In the genomic region with DNA sequence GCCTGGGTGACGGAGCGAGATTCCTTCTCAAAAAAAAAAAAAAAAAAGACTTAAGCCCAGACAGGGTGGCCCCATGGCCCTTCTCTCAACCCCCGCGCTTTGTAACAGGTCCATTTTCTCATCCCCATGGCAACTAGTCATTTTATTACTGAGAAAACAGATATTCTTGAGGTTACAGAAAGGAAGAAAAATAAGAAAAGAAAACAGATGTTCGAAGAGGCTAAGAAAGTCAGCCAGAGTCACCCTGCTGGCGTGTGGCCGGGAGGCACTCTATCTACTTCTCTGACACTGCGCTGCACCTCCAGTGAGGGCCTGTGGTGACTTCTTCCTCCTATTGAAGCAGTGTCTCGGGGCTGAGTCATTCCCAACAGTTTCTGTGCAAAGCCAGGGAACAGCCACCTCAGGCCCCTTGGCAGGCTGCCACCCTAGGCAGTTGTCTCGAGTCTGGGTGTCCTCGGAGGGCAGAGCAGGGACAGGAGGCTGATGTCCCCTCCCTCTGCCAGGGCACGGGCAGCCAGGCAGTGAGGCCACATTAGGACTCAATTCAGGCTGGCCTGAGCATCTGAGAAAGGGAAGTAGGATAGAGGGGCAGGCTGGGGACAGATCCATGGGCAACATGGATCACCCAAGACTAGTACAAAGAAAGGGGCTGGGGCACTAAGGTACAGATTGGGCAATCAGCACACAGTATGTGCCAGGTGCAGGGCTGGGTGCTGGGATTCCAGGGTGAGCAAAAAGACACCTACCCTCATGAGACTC, we compare ENCODE assay signal across 7 cellular contexts. TPM values are rescaled to one million over a fixed set of nuclear protein-coding genes. Genes with fewer than 3 reads are reported as not detected.
DNase-seq lines count a peak whose midpoint lies in the region; ATAC-seq, FAIRE-seq and TF ChIP-seq lines count a peak whose summit lies in the region.

No MANE protein-coding gene starts in this region.

- no peak overlapping the region for H3K14ac ChIP-seq in H1 (ENCODE audit: insufficient read length)

- H3K23ac ChIP-seq in H1 (ENCODE audit: insufficient read length), result no peak overlapping the region

- no peak overlapping the region for H2BK20ac ChIP-seq in H1 (ENCODE audit: low read length)

- H2AFZ ChIP-seq in H1 (ENCODE audit: low read length) (peak overlapping the region; percentile 34; the same call in 1 of the 2 replicates), Karpas-422 (ENCODE audit: low read length) (no peak overlapping the region)

- peaks cover 9% of the 10 kb centered on the region for H3K27me3 Mint-ChIP-seq in type B pancreatic cell

- H3K18ac ChIP-seq in H1 (ENCODE audit: extremely low read depth, low read length), result no peak overlapping the region

- TF ChIP-seq CTCF in HL-60 (IDR thresholded peaks at IDR 0.05; ENCODE audit: insufficient read depth, low read length) (no peak), H1 (IDR thresholded peaks at IDR 0.05; ENCODE audit: control extremely low read depth in 1 of 3, insufficient read depth in 1 of 3, low read depth in 1 of 3, low read length in 3 of 3) (no peak), mucosa of descending colon (IDR thresholded peaks at IDR 0.05) (no peak), type B pancreatic cell (conservative IDR thresholded peaks at IDR 0.05) (no peak)

- H2BK12ac ChIP-seq in H1 (ENCODE audit: low read depth, low read length), result peak overlapping the region; percentile 60; the same call in 1 of the 2 replicates

- no peak for FAIRE-seq in H1 (lab: Jason Lieb, UNC)

- peak overlapping the region; percentile 78 for H3K27ac Mint-ChIP-seq in type B pancreatic cell

- H3K27ac ChIP-seq in HL-60 (replicated peaks) (peak overlapping the region; percentile 89), SJSA1 (peak overlapping the region; percentile 3), H1 (ENCODE audit: low read depth, low read length) (no peak overlapping the region), Karpas-422 (ENCODE audit: low read length) (no peak overlapping the region)

- 0 out of 2 replicates have a peak overlapping the region, but pooled peaks have one; percentile 6 for H4K8ac ChIP-seq in H1 (ENCODE audit: extremely low read depth, insufficient read depth, low read length)

- no peak for TF ChIP-seq EP300 in H1 (IDR thresholded peaks at IDR 0.05; ENCODE audit: borderline replicate concordance in 1 of 2, low read depth in 2 of 2, low read length in 2 of 2)

- no peaks in the 10 kb centered on the region for H3K79me1 ChIP-seq in H1 (ENCODE audit: low read depth, low read length)

- peaks cover 12% of the 10 kb centered on the region for H3K4me1 Mint-ChIP-seq in type B pancreatic cell (ENCODE audit: unreplicated experiment)

- no peak overlapping the region for H2BK15ac ChIP-seq in H1 (ENCODE audit: low read length)

- H3K9me3 ChIP-seq in SJSA1 (replicated peaks) (0 out of 2 replicates have a peak, but pooled peaks cover 6% of the 10 kb centered on the region), H1 (ENCODE audit: insufficient read depth in 2 of 2, low read depth in 1 of 2, low read length in 1 of 2) (peaks cover 0 to 7% of the 10 kb centered on the region in 2 experiments; a peak in 1 of 4 replicates), mucosa of descending colon (no peaks in the 10 kb centered on the region), Karpas-422 (ENCODE audit: low read length) (no peaks in the 10 kb centered on the region)

- H3K4me3 Mint-ChIP-seq in type B pancreatic cell, result no peak overlapping the region

- TF ChIP-seq RAD21 in H1 (IDR thresholded peaks at IDR 0.05 in 1 of 2, conservative IDR thresholded peaks at IDR 0.05 in 1 of 2; ENCODE audit: low read depth in 2 of 2, low read length in 2 of 2), result no peak

- H4K20me1 ChIP-seq in H1 (replicated peaks in 1 of 2; ENCODE audit: control insufficient read depth in 1 of 2, insufficient read depth in 2 of 2, low read length in 2 of 2) (no peaks in the 10 kb centered on the region), Karpas-422 (ENCODE audit: insufficient read depth, low read depth, low read length) (no peaks in the 10 kb centered on the region)

- H3K9me2 ChIP-seq in Karpas-422 (replicated peaks; ENCODE audit: insufficient read depth, low read length), result no peaks in the 10 kb centered on the region

- 91% methylated on average over 11 of the region's 12 CpGs; no CpG with 5 or more reads in 1 of the 2 experiments for WGBS in H1 (ENCODE audit: extremely low coverage in 1 of 2, insufficient coverage in 1 of 2, insufficient read length in 1 of 2, insufficient replicate concordance in 2 of 2, low coverage in 1 of 2, low lambda C conversion rate in 2 of 2, missing lambda C conversion rate in 1 of 2), 2 experiments

- intact Hi-C loops in mucosa of descending colon (cut with DNase I, micrococcal nuclease), result no loop called here

- H3K79me2 ChIP-seq in H1 (ENCODE audit: control insufficient read depth in 1 of 2, insufficient read depth in 2 of 2, low read length in 2 of 2), result no peaks in the 10 kb centered on the region
- H3K79me2 ChIP-seq in Karpas-422 (ENCODE audit: low read length), result no peaks in the 10 kb centered on the region

- H4K91ac ChIP-seq in H1 (replicated peaks; ENCODE audit: insufficient read length, low read length), result no peak overlapping the region

- DNase-seq in EL (peak; percentile 92), HL-60 (ENCODE audit: low read depth in 1 of 2, low spot score in 1 of 2) (peak; percentile 90 to 96), SJSA1 (ENCODE audit: low read depth in 1 of 2, low spot score in 2 of 2) (peak; percentile 98 to 100), H1 (ENCODE audit: low read depth in 1 of 2, low spot score in 2 of 2) (no peak), mucosa of descending colon (peak; percentile 76 to 92 (median 86)), type B pancreatic cell (ENCODE audit: extremely low spot score, unreplicated experiment) (no peak), Karpas-422 (no peak)

- no peak overlapping the region for H2AK5ac ChIP-seq in H1 (ENCODE audit: low read depth, low read length)

- no peak overlapping the region for H3K9ac ChIP-seq in H1 (replicated peaks in 1 of 4; ENCODE audit: extremely low read depth in 1 of 4, low read depth in 3 of 4, low read length in 3 of 4)
- no peak overlapping the region for H3K9ac ChIP-seq in Karpas-422 (ENCODE audit: low read length)

- no peaks in the 10 kb centered on the region for H3K27me3 ChIP-seq in HL-60 (ENCODE audit: insufficient read depth, poor library complexity, severe bottlenecking)
- no peaks in the 10 kb centered on the region; the same call in 1 of the 2 replicates for H3K27me3 ChIP-seq in SJSA1 (replicated peaks)
- H3K27me3 ChIP-seq in H1 (replicated peaks in 1 of 4; ENCODE audit: control insufficient read depth in 3 of 4, extremely low read depth in 1 of 4, insufficient read depth in 3 of 4, low read length in 3 of 4), result no peaks in the 10 kb centered on the region
- H3K27me3 ChIP-seq in Karpas-422 (ENCODE audit: low read length), result no peaks in the 10 kb centered on the region

- CTCF ChIA-PET in H1 (lab: Charles Lee; ENCODE audit: partially characterized antibody), result interaction anchor here (1.3 to 1.7 kb wide), 2 partner anchors 15 to 31 kb away, joined by 4 read pairs; a partner anchor contains a TSS

- H3K4ac ChIP-seq in H1 (replicated peaks; ENCODE audit: insufficient read length, low read depth, low read length), result no peak overlapping the region

- H4K5ac ChIP-seq in H1 (ENCODE audit: insufficient read length, low read depth, low read length), result no peak overlapping the region

- H3K4me3 ChIP-seq in HL-60 (replicated peaks; ENCODE audit: insufficient read depth, low read length) (no peak overlapping the region), SJSA1 (no peak overlapping the region), H1 (ENCODE audit: extremely low read depth in 1 of 4, insufficient read depth in 2 of 4, low read depth in 3 of 4, low read length in 4 of 4) (no peak overlapping the region), mucosa of descending colon (no peak overlapping the region), Karpas-422 (ENCODE audit: low read length) (no peak overlapping the region)

- H3K4me2 ChIP-seq in H1 (ENCODE audit: insufficient read depth in 1 of 2, low read depth in 2 of 2, low read length in 2 of 2) (no peak overlapping the region), Karpas-422 (ENCODE audit: low read depth, low read length, poor library complexity, severe bottlenecking) (no peak overlapping the region)

- POLR2A ChIA-PET in H1 (lab: Charles Lee; ENCODE audit: partially characterized antibody), result no interaction called here

- H2BK5ac ChIP-seq in H1 (ENCODE audit: low read depth, low read length), result no peak overlapping the region

- H3K4me1 ChIP-seq in SJSA1 (replicated peaks) (peaks cover 22% of the 10 kb centered on the region), H1 (replicated peaks in 1 of 4; ENCODE audit: control insufficient read depth in 3 of 4, insufficient read depth in 4 of 4, low read length in 3 of 4) (no peaks in the 10 kb centered on the region), mucosa of descending colon (ENCODE audit: low read depth) (peaks cover 12% of the 10 kb centered on the region), Karpas-422 (ENCODE audit: low read length) (peaks cover 17% of the 10 kb centered on the region)

- no peaks in the 10 kb centered on the region for H3K36me3 ChIP-seq in SJSA1
- no peaks in the 10 kb centered on the region for H3K36me3 ChIP-seq in H1 (ENCODE audit: control insufficient read depth in 2 of 4, insufficient read depth in 4 of 4, low read length in 3 of 4)
- H3K36me3 ChIP-seq in mucosa of descending colon (ENCODE audit: low read depth), result no peaks in the 10 kb centered on the region
- no peaks in the 10 kb centered on the region for H3K36me3 ChIP-seq in Karpas-422 (ENCODE audit: insufficient read depth, low read length)

- TF ChIP-seq POLR2A in H1 (IDR thresholded peaks at IDR 0.05; ENCODE audit: control extremely low read depth in 1 of 2, low read depth in 2 of 2, low read length in 2 of 2), result no peak

- ATAC-seq in mucosa of descending colon, result peak; percentile 96

- no peaks in the 10 kb centered on the region for H3K36me3 Mint-ChIP-seq in type B pancreatic cell

- no peaks in the 10 kb centered on the region for H3K9me3 Mint-ChIP-seq in type B pancreatic cell

- H2BK120ac ChIP-seq in H1 (replicated peaks; ENCODE audit: low read depth, low read length), result no peak overlapping the region

- H3K23me2 ChIP-seq in H1 (ENCODE audit: low read depth, low read length), result no peaks in the 10 kb centered on the region

- no peak overlapping the region for H3K56ac ChIP-seq in H1 (replicated peaks; ENCODE audit: insufficient read length, low read depth, low read length)

RNA-seq across cellular contexts. Expression of a gene that starts 16.4 kb away (rescaled TPM):
- total RNA-seq in SJSA1 (2014; rRNA removed; shearing (Covaris generic)), result 15.6 and 20.2 TPM in 2 replicates
- 29.4 and 34.0 TPM in 2 replicates for total RNA-seq in H1 (2021; fragmentation: NEBNext Ultra II Directional; extraction: Animal tissue kit (Norgen Biotek cat#: 25700))
- 27.8 and 37.5 TPM in 2 replicates for polyA plus RNA-seq in H1 (2011; rRNA removed)
- polyA plus RNA-seq in H1 (2011; cell fraction: cytosol; rRNA removed), result 11.3 TPM
- polyA plus RNA-seq in H1 (2011; cell fraction: nucleus; rRNA removed), result 58.4 TPM
- 22.3 to 33.8 TPM (median 27.7 TPM) in 4 replicates for polyA plus RNA-seq in H1 (2012, experiment 1 of 2)
- polyA plus RNA-seq in H1 (2012, experiment 2 of 2), result 22.8 TPM
- 35.6 TPM for polyA plus RNA-seq in H1 (2013, experiment 1 of 2)
- 34.9 TPM for polyA plus RNA-seq in H1 (2013, experiment 2 of 2)
- polyA minus RNA-seq in H1 (2011; rRNA and poly(A)+ RNA removed), result 62.1 and 66.3 TPM in 2 replicates
- polyA minus RNA-seq in H1 (2011; cell fraction: cytosol; rRNA and poly(A)+ RNA removed), result 13.3 TPM
- polyA minus RNA-seq in H1 (2011; cell fraction: nucleus; rRNA and poly(A)+ RNA removed), result 22.0 TPM
- total RNA-seq in mucosa of descending colon, result 10 to 100 TPM; 59.7 to 62.2 (median 60.3) TPM
- 48.6 and 50.6 TPM in 2 replicates for total RNA-seq in type B pancreatic cell (ENCODE audit: low replicate concordance)
- 73.6 and 118 TPM in 2 replicates for total RNA-seq in Karpas-422 (2014; rRNA removed; shearing (Covaris generic); ENCODE audit: low replicate concordance)

RNA-seq across cellular contexts. Expression of a gene that starts 19.3 kb away (rescaled TPM):
- not detected in 2 replicates for total RNA-seq in SJSA1 (2014; rRNA removed; shearing (Covaris generic))
- not detected in 2 replicates for total RNA-seq in H1 (2021; fragmentation: NEBNext Ultra II Directional; extraction: Animal tissue kit (Norgen Biotek cat#: 25700))
- polyA plus RNA-seq in H1 (2011; rRNA removed), result 0.15 and 0.31 TPM in 2 replicates
- polyA plus RNA-seq in H1 (2011; cell fraction: cytosol; rRNA removed), result 0.16 TPM
- polyA plus RNA-seq in H1 (2011; cell fraction: nucleus; rRNA removed), result 0.16 TPM
- polyA plus RNA-seq in H1 (2012, experiment 1 of 2), result 0.29 TPM in 1 of 4 replicates, not detected in the others
- not detected for polyA plus RNA-seq in H1 (2012, experiment 2 of 2)
- polyA plus RNA-seq in H1 (2013, experiment 1 of 2), result 0.10 TPM
- polyA plus RNA-seq in H1 (2013, experiment 2 of 2), result 0.17 TPM
- not detected in 2 replicates for polyA minus RNA-seq in H1 (2011; rRNA and poly(A)+ RNA removed)
- polyA minus RNA-seq in H1 (2011; cell fraction: cytosol; rRNA and poly(A)+ RNA removed), result not detected
- not detected for polyA minus RNA-seq in H1 (2011; cell fraction: nucleus; rRNA and poly(A)+ RNA removed)
- total RNA-seq in mucosa of descending colon (not detected), type B pancreatic cell (ENCODE audit: low replicate concordance) (not detected in 2 replicates)
- not detected in 2 replicates for total RNA-seq in Karpas-422 (2014; rRNA removed; shearing (Covaris generic); ENCODE audit: low replicate concordance)

RNA-seq across cellular contexts. Expression of a gene that starts 28.6 kb away (rescaled TPM):
- 113 and 138 TPM in 2 replicates for total RNA-seq in SJSA1 (2014; rRNA removed; shearing (Covaris generic))
- 54.0 and 55.3 TPM in 2 replicates for total RNA-seq in H1 (2021; fragmentation: NEBNext Ultra II Directional; extraction: Animal tissue kit (Norgen Biotek cat#: 25700))
- polyA plus RNA-seq in H1 (2011; rRNA removed), result 77.8 and 84.8 TPM in 2 replicates
- polyA plus RNA-seq in H1 (2011; cell fraction: cytosol; rRNA removed), result 87.2 TPM
- 46.9 TPM for polyA plus RNA-seq in H1 (2011; cell fraction: nucleus; rRNA removed)
- polyA plus RNA-seq in H1 (2012, experiment 1 of 2), result 45.0 to 56.6 TPM (median 54.3 TPM) in 4 replicates
- 69.2 TPM for polyA plus RNA-seq in H1 (2012, experiment 2 of 2)
- polyA plus RNA-seq in H1 (2013, experiment 1 of 2), result 32.4 TPM
- polyA plus RNA-seq in H1 (2013, experiment 2 of 2), result 33.1 TPM
- 43.9 and 53.8 TPM in 2 replicates for polyA minus RNA-seq in H1 (2011; rRNA and poly(A)+ RNA removed)
- 20.7 TPM for polyA minus RNA-seq in H1 (2011; cell fraction: cytosol; rRNA and poly(A)+ RNA removed)
- 27.8 TPM for polyA minus RNA-seq in H1 (2011; cell fraction: nucleus; rRNA and poly(A)+ RNA removed)
- total RNA-seq in mucosa of descending colon, result 10 to 100 TPM; 42.6 to 48.5 (median 45.4) TPM
- 49.1 and 54.8 TPM in 2 replicates for total RNA-seq in type B pancreatic cell (ENCODE audit: low replicate concordance)
- total RNA-seq in Karpas-422 (2014; rRNA removed; shearing (Covaris generic); ENCODE audit: low replicate concordance), result 44.5 and 65.8 TPM in 2 replicates

RNA-seq across cellular contexts. Expression of a gene that starts 28.8 kb away (rescaled TPM):
- 672 and 1,078 TPM in 2 replicates for total RNA-seq in SJSA1 (2014; rRNA removed; shearing (Covaris generic))
- 860 and 896 TPM in 2 replicates for total RNA-seq in H1 (2021; fragmentation: NEBNext Ultra II Directional; extraction: Animal tissue kit (Norgen Biotek cat#: 25700))
- 826 and 846 TPM in 2 replicates for polyA plus RNA-seq in H1 (2011; rRNA removed)
- 897 TPM for polyA plus RNA-seq in H1 (2011; cell fraction: cytosol; rRNA removed)
- 555 TPM for polyA plus RNA-seq in H1 (2011; cell fraction: nucleus; rRNA removed)
- 843 to 1,282 TPM (median 1,178 TPM) in 4 replicates for polyA plus RNA-seq in H1 (2012, experiment 1 of 2)
- polyA plus RNA-seq in H1 (2012, experiment 2 of 2), result 2,110 TPM
- polyA plus RNA-seq in H1 (2013, experiment 1 of 2), result 1,557 TPM
- 1,524 TPM for polyA plus RNA-seq in H1 (2013, experiment 2 of 2)
- polyA minus RNA-seq in H1 (2011; rRNA and poly(A)+ RNA removed), result 121 and 136 TPM in 2 replicates
- 312 TPM for polyA minus RNA-seq in H1 (2011; cell fraction: cytosol; rRNA and poly(A)+ RNA removed)
- 266 TPM for polyA minus RNA-seq in H1 (2011; cell fraction: nucleus; rRNA and poly(A)+ RNA removed)
- 100 to 1,000 TPM; 680 to 873 (median 705) TPM for total RNA-seq in mucosa of descending colon
- total RNA-seq in type B pancreatic cell (ENCODE audit: low replicate concordance), result 758 and 795 TPM in 2 replicates
- 662 and 1,340 TPM in 2 replicates for total RNA-seq in Karpas-422 (2014; rRNA removed; shearing (Covaris generic); ENCODE audit: low replicate concordance)

RNA-seq across cellular contexts. Expression of a gene that starts 31.0 kb away (rescaled TPM):
- total RNA-seq in SJSA1 (2014; rRNA removed; shearing (Covaris generic)), result 120 and 177 TPM in 2 replicates
- total RNA-seq in H1 (2021; fragmentation: NEBNext Ultra II Directional; extraction: Animal tissue kit (Norgen Biotek cat#: 25700)), result 194 and 200 TPM in 2 replicates
- polyA plus RNA-seq in H1 (2011; rRNA removed), result 233 and 337 TPM in 2 replicates
- 139 TPM for polyA plus RNA-seq in H1 (2011; cell fraction: cytosol; rRNA removed)
- polyA plus RNA-seq in H1 (2011; cell fraction: nucleus; rRNA removed), result 393 TPM
- 100.0 to 149 TPM (median 144 TPM) in 4 replicates for polyA plus RNA-seq in H1 (2012, experiment 1 of 2)
- polyA plus RNA-seq in H1 (2012, experiment 2 of 2), result 187 TPM
- 112 TPM for polyA plus RNA-seq in H1 (2013, experiment 1 of 2)
- polyA plus RNA-seq in H1 (2013, experiment 2 of 2), result 99.2 TPM
- polyA minus RNA-seq in H1 (2011; rRNA and poly(A)+ RNA removed), result 147 and 176 TPM in 2 replicates
- polyA minus RNA-seq in H1 (2011; cell fraction: cytosol; rRNA and poly(A)+ RNA removed), result 96.6 TPM
- 108 TPM for polyA minus RNA-seq in H1 (2011; cell fraction: nucleus; rRNA and poly(A)+ RNA removed)
- total RNA-seq in mucosa of descending colon (100 to 1,000 TPM; 211 to 389 (median 271) TPM), type B pancreatic cell (ENCODE audit: low replicate concordance) (225 and 505 TPM in 2 replicates)
- total RNA-seq in Karpas-422 (2014; rRNA removed; shearing (Covaris generic); ENCODE audit: low replicate concordance), result 96.5 and 115 TPM in 2 replicates

Comparison
In these comparisons a context has a peak if more than half of its experiments do, and no peak if none do; other contexts are left out.
1. DNase-seq: peak in EL (single experiment), HL-60 (2 of 2), SJSA1 (2 of 2) and mucosa of descending colon (3 of 3); none in H1 (0 of 2), type B pancreatic cell (single experiment) and Karpas-422 (single experiment).
2. H3K27ac ChIP-seq: peak in HL-60 (single experiment) and SJSA1 (single experiment); none in H1 (single experiment) and Karpas-422 (single experiment).